15 cellular contexts compared by ENCODE assay signal in genomic region chr21:46111857-46112730, GRCh38. TPM values are rescaled to one million over a fixed set of nuclear protein-coding genes. Genes with fewer than 3 reads are reported as not detected.
A peak's percentile ranks its signal among the peaks of the same experiment; 100 is the strongest.
DNase-seq lines count a peak whose midpoint lies in the region; ATAC-seq and TF ChIP-seq lines count a peak whose summit lies in the region.
"Had no signal": no experiment of that assay in that cellular context is flagged by ENCODE, and none has a peak within 500 bp of the region (broad histone marks: within the 10 kb centered on the region; RNA-seq: fewer than 3 reads in every experiment).

No MANE protein-coding gene starts in this region.

- ATAC-seq in Right ventricle myocardium inferior (no peak), upper lobe of right lung (no peak), GM21423 (IDR thresholded peaks at IDR 0.05; ENCODE audit: unreplicated experiment) (no peak), HG02588 (IDR thresholded peaks at IDR 0.05; ENCODE audit: unreplicated experiment) (no peak), GM19397 (IDR thresholded peaks at IDR 0.05; ENCODE audit: unreplicated experiment) (no peak)
- ATAC-seq in natural killer cell treated with Interleukin-12 subunit alpha and Interleukin-12 subunit beta and Interleukin-15 and Interleukin-18, amount 100 ng/mL, for 72 hours: no peak
- ATAC-seq: K562 had no signal

- H3K4me1 ChIP-seq in left ventricle myocardium inferior: peaks cover 30% of the 10 kb centered on the region
- H3K4me1 ChIP-seq in ascending aorta: peaks cover 12 to 24% of the 10 kb centered on the region in 2 donors
- H3K4me1 ChIP-seq in upper lobe of right lung: no peaks in the 10 kb centered on the region
- H3K4me1 ChIP-seq: SJSA1 had no signal

- H3K36me3 ChIP-seq in left ventricle myocardium inferior: peaks cover 55% of the 10 kb centered on the region
- peaks cover 55 to 59% of the 10 kb centered on the region in 2 donors for H3K36me3 ChIP-seq in ascending aorta
- H3K36me3 ChIP-seq in upper lobe of right lung: peaks cover 12% of the 10 kb centered on the region

- no peaks in the 10 kb centered on the region for H3K4me1 Mint-ChIP-seq in natural killer cell treated with Interleukin-12 subunit alpha and Interleukin-12 subunit beta and Interleukin-15 and Interleukin-18, amount 100 ng/mL, for 72 hours (ENCODE audit: low read depth in 2 of 2)
- H3K4me1 Mint-ChIP-seq: B cell, naive B cell had no signal

- H3K27me3 Mint-ChIP-seq in natural killer cell treated with Interleukin-12 subunit alpha and Interleukin-12 subunit beta and Interleukin-15 and Interleukin-18, amount 100 ng/mL, for 72 hours: peaks cover 6 to 14% of the 10 kb centered on the region in 2 donors
- H3K27me3 Mint-ChIP-seq: B cell had no signal

- H3K36me3 Mint-ChIP-seq in natural killer cell treated with Interleukin-12 subunit alpha and Interleukin-12 subunit beta and Interleukin-15 and Interleukin-18, amount 100 ng/mL, for 72 hours: peaks cover 4% of the 10 kb centered on the region

- no peak overlapping the region for H3K27ac ChIP-seq in left ventricle myocardium inferior (replicated peaks)
- H3K27ac ChIP-seq in ascending aorta: no peak overlapping the region
- H3K27ac ChIP-seq in upper lobe of right lung: no peak overlapping the region
- H3K27ac ChIP-seq: SJSA1 had no signal

- H3K4me3 ChIP-seq in left ventricle myocardium inferior (no peak overlapping the region), ascending aorta (no peak overlapping the region), upper lobe of right lung (no peak overlapping the region)
- H3K4me3 ChIP-seq: K562, SJSA1, skin epidermis had no signal

- no peak overlapping the region for H3K27ac Mint-ChIP-seq in natural killer cell treated with Interleukin-12 subunit alpha and Interleukin-12 subunit beta and Interleukin-15 and Interleukin-18, amount 100 ng/mL, for 72 hours
- H3K27ac Mint-ChIP-seq: B cell, naive B cell had no signal

- DNase-seq in Right ventricle myocardium inferior (ENCODE audit: missing footprints): peak; percentile 71
- DNase-seq in left ventricle myocardium inferior: no peak
- DNase-seq in ascending aorta (ENCODE audit: low spot score in 2 of 2): peak; percentile 7 to 63
- DNase-seq in natural killer cell treated with Interleukin-12 subunit alpha and Interleukin-12 subunit beta and Interleukin-15 and Interleukin-18, amount 100 ng/mL, for 72 hours (ENCODE audit: low spot score): peak; percentile 58
- DNase-seq in upper lobe of right lung: peak; percentile 62
- DNase-seq: activated effector memory CD4-positive, alpha-beta T cell treated with anti-CD3 and anti-CD28 coated beads, Interleukin-2, amount 50 U/mL, for 16 hours; naive B cell; NCI-H1694 treated with DMSO at 0.1 percent for 48 hours had no signal

- no peak overlapping the region for H3K4me3 Mint-ChIP-seq in natural killer cell treated with Interleukin-12 subunit alpha and Interleukin-12 subunit beta and Interleukin-15 and Interleukin-18, amount 100 ng/mL, for 72 hours
- H3K4me3 Mint-ChIP-seq: B cell, naive B cell had no signal

- TF ChIP-seq CTCF in left ventricle myocardium inferior (IDR thresholded peaks at IDR 0.05; ENCODE audit: borderline replicate concordance) (no peak), ascending aorta (IDR thresholded peaks at IDR 0.05) (no peak), upper lobe of right lung (IDR thresholded peaks at IDR 0.05) (no peak)

- H3K27me3 ChIP-seq in left ventricle myocardium inferior (ENCODE audit: low read depth) (no peaks in the 10 kb centered on the region), ascending aorta (no peaks in the 10 kb centered on the region), upper lobe of right lung (no peaks in the 10 kb centered on the region)
- H3K27me3 ChIP-seq: SJSA1 had no signal

- peaks cover 19% of the 10 kb centered on the region for H3K9me3 ChIP-seq in left ventricle myocardium inferior (replicated peaks)
- H3K9me3 ChIP-seq in ascending aorta: peaks cover 0 to 8% of the 10 kb centered on the region in 2 donors
- H3K9me3 ChIP-seq in upper lobe of right lung: peaks cover 5% of the 10 kb centered on the region

- peaks cover 3% of the 10 kb centered on the region for H3K9me3 Mint-ChIP-seq in natural killer cell treated with Interleukin-12 subunit alpha and Interleukin-12 subunit beta and Interleukin-15 and Interleukin-18, amount 100 ng/mL, for 72 hours

- intact Hi-C loops in Right ventricle myocardium inferior (cut with DNase I): loop anchor here (2.0 kb wide), 1 partner anchor 55 kb away; no protein-coding TSS in a partner anchor
- intact Hi-C loops in left ventricle myocardium inferior (cut with micrococcal nuclease): no loop called here
- intact Hi-C loops in ascending aorta (cut with DNase I): no loop called here
- intact Hi-C loops in upper lobe of right lung (cut with DNase I): no loop called here

RNA-seq across cellular contexts. Expression of gene COL6A2, which starts 14.2 kb away (rescaled TPM):
- total RNA-seq in Right ventricle myocardium inferior: 254 TPM
- total RNA-seq in left ventricle myocardium inferior: 157 TPM
- 1,704 TPM for total RNA-seq in ascending aorta
- total RNA-seq in natural killer cell treated with Interleukin-12 subunit alpha and Interleukin-12 subunit beta and Interleukin-15 and Interleukin-18, amount 100 ng/mL, for 72 hours: 1 to 10 TPM in 1 of 2 donors, under 1 TPM in 1; 0.88 to 4.2 TPM
- 269 TPM for total RNA-seq in upper lobe of right lung

RNA-seq across cellular contexts. Expression of gene FTCD, which starts 43.3 kb away (rescaled TPM):
- total RNA-seq in Right ventricle myocardium inferior (1.2 TPM), left ventricle myocardium inferior (2.2 TPM), ascending aorta (0.85 TPM), upper lobe of right lung (0.46 TPM)
- not detected for total RNA-seq in natural killer cell treated with Interleukin-12 subunit alpha and Interleukin-12 subunit beta and Interleukin-15 and Interleukin-18, amount 100 ng/mL, for 72 hours
- total RNA-seq: SJSA1 had no signal

Comparison
In these comparisons a context has a peak if more than half of its experiments do, and no peak if none do; other contexts are left out.
1. RNA of gene COL6A2, which starts 14.2 kb away (total RNA-seq): 1,704 TPM in ascending aorta (single experiment), 269 TPM in upper lobe of right lung (single experiment), 254 TPM in Right ventricle myocardium inferior (single experiment) and 157 TPM in left ventricle myocardium inferior (single experiment); 0.88 to 4.2 TPM in natural killer cell treated with Interleukin-12 subunit alpha and Interleukin-12 subunit beta and Interleukin-15 and Interleukin-18, amount 100 ng/mL, for 72 hours; every median in the first group is over 10 times any median in the second.